ENCODE assay signal across 32 cellular contexts in the genomic region with DNA sequence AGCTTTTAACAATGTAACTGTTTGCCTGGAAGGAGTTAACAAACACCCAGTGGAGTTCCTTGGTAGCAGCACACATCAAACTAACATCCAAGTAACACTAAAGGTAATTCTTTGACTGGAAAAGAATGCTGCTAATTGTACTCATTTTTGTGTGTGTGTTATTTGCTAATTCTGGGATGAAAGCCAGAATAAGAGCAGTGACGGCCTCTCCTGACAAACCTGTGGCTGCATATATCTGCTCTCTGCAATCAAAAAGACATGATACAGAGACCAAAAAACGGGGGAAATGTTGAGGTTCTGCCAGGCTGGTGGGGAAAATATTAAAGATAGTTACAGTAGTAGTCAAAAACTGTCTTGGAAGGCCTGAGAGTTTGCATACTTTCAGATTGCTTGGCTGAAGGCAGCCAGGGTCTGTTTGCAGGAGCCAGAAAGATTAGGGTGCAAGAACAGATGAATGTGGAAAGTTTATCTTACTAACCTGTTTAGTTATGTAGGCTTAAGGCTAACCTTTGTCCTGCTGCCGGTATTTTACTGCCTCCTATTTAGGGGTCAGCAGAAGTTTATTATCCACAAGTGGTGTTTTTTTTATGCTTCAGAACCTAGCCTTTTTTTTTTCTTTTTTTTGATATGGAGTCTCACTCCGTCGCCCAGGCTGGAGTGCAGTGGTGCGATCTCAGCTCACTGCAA.
"Had no signal": no experiment of that assay in that cellular context is flagged by ENCODE, and none has a peak within 500 bp of the region (broad histone marks: within the 10 kb centered on the region; RNA-seq: fewer than 3 reads in every experiment).

No MANE protein-coding gene starts in this region.

- H3K4me3 ChIP-seq: ascending aorta, breast epithelium, MG63, Peyer's patch, SJSA1 had no signal

- H3K27me3 ChIP-seq: ascending aorta, breast epithelium, MG63, Peyer's patch, SJSA1 had no signal

- H3K27ac ChIP-seq: ascending aorta, breast epithelium, Peyer's patch, SJSA1 had no signal

- FAIRE-seq: TTC549 had no signal

- H3K27me3 Mint-ChIP-seq: activated CD4-positive, alpha-beta memory T cell treated with anti-CD3 and anti-CD28 coated beads for 36 hours; activated CD4-positive, alpha-beta T cell treated with anti-CD3 and anti-CD28 coated beads, Interleukin-2, amount 10 ng/mL, durations not matched to agents 7 days and 5 days; activated CD8-positive, alpha-beta memory T cell treated with anti-CD3 and anti-CD28 coated beads, Interleukin-2, amount 10 ng/mL, durations not matched to agents 7 days and 5 days; activated naive CD4-positive, alpha-beta T cell treated with anti-CD3 and anti-CD28 coated beads, Interleukin-2, amount 10 ng/mL, durations not matched to agents 7 days and 5 days; activated naive CD8-positive, alpha-beta T cell treated with anti-CD3 and anti-CD28 coated beads, Interleukin-2, amount 10 ng/mL, durations not matched to agents 7 days and 5 days had no signal

- H3K36me3 ChIP-seq: ascending aorta, breast epithelium, MG63, Peyer's patch, SJSA1 had no signal

- H3K9me3 ChIP-seq: ascending aorta, breast epithelium, MG63, Peyer's patch, SJSA1, SK-N-SH had no signal

- ATAC-seq: activated CD8-positive, alpha-beta memory T cell treated with anti-CD3 and anti-CD28 coated beads, Interleukin-2, amount 10 ng/mL, durations not matched to agents 7 days and 5 days; PC-3 had no signal

- H3K4me2 ChIP-seq: SK-N-SH had no signal

- H3K36me3 Mint-ChIP-seq: activated CD4-positive, alpha-beta memory T cell treated with anti-CD3 and anti-CD28 coated beads for 36 hours; activated CD8-positive, alpha-beta memory T cell treated with anti-CD3 and anti-CD28 coated beads, Interleukin-2, amount 10 ng/mL, durations not matched to agents 7 days and 5 days; activated naive CD8-positive, alpha-beta T cell treated with anti-CD3 and anti-CD28 coated beads, Interleukin-2, amount 10 ng/mL, durations not matched to agents 7 days and 5 days had no signal

- DNase-seq: activated CD4-positive, alpha-beta memory T cell treated with anti-CD3 and anti-CD28 coated beads for 36 hours; activated CD4-positive, alpha-beta T cell treated with anti-CD3 and anti-CD28 coated beads, Interleukin-2, amount 10 ng/mL, durations not matched to agents 7 days and 5 days; activated CD8-positive, alpha-beta memory T cell treated with anti-CD3 and anti-CD28 coated beads for 24 hours; activated CD8-positive, alpha-beta memory T cell treated with anti-CD3 and anti-CD28 coated beads, Interleukin-2, amount 10 ng/mL, durations not matched to agents 7 days and 5 days; activated CD8-positive, alpha-beta memory T cell treated with anti-CD3 and anti-CD28 coated beads, Interleukin-2, amount 50 U/mL, for 48 hours; activated effector memory CD4-positive, alpha-beta T cell treated with Interleukin-2 at 50 U/mL for 16 hours; activated naive CD4-positive, alpha-beta T cell treated with anti-CD3 and anti-CD28 coated beads, Interleukin-2, amount 10 ng/mL, durations not matched to agents 7 days and 5 days; activated naive CD8-positive, alpha-beta T cell treated with anti-CD3 and anti-CD28 coated beads, Interleukin-2, amount 10 ng/mL, durations not matched to agents 7 days and 5 days; activated T-cell treated with anti-CD3 and anti-CD28 coated beads, Interleukin-2, amount 50 U/mL, for 48 hours; amygdala; Kasumi-1; KG1; MG63; NCI-H1048; NCI-H1105 treated with DMSO at 0.1 percent for 48 hours; NCI-H1436; NCI-H1694 treated with DMSO at 0.1 percent for 48 hours; NCI-H2029; NCI-H2107; NCI-H2171; NCI-H524; PC-3; Peyer's patch; RPMI8226; SHP77 treated with DMSO at 0.1 percent for 48 hours; SK-N-SH had no signal

- H3K9me3 Mint-ChIP-seq: activated CD4-positive, alpha-beta memory T cell treated with anti-CD3 and anti-CD28 coated beads for 36 hours; activated CD4-positive, alpha-beta T cell treated with anti-CD3 and anti-CD28 coated beads, Interleukin-2, amount 10 ng/mL, durations not matched to agents 7 days and 5 days; activated naive CD4-positive, alpha-beta T cell treated with anti-CD3 and anti-CD28 coated beads, Interleukin-2, amount 10 ng/mL, durations not matched to agents 7 days and 5 days; activated naive CD8-positive, alpha-beta T cell treated with anti-CD3 and anti-CD28 coated beads, Interleukin-2, amount 10 ng/mL, durations not matched to agents 7 days and 5 days; T-helper 1 cell treated with Interleukin-12 subunit alpha and Interleukin-12 subunit beta and Interleukin-4 antibody, amounts not matched to agents 30 μg/mL and 1 μg/mL, for 36 hours; T-helper 2 cell treated with Interferon-gamma antibody and Interleukin-4, amounts not matched to agents 5 μg/mL and 100 μg/mL, for 36 hours had no signal

- H3K27ac Mint-ChIP-seq: activated CD4-positive, alpha-beta memory T cell treated with anti-CD3 and anti-CD28 coated beads for 36 hours; activated CD4-positive, alpha-beta T cell treated with anti-CD3 and anti-CD28 coated beads, Interleukin-2, amount 10 ng/mL, durations not matched to agents 7 days and 5 days; activated CD8-positive, alpha-beta memory T cell treated with anti-CD3 and anti-CD28 coated beads, Interleukin-2, amount 10 ng/mL, durations not matched to agents 7 days and 5 days; activated naive CD4-positive, alpha-beta T cell treated with anti-CD3 and anti-CD28 coated beads, Interleukin-2, amount 10 ng/mL, durations not matched to agents 7 days and 5 days; activated naive CD8-positive, alpha-beta T cell treated with anti-CD3 and anti-CD28 coated beads, Interleukin-2, amount 10 ng/mL, durations not matched to agents 7 days and 5 days; T-helper 1 cell treated with Interleukin-12 subunit alpha and Interleukin-12 subunit beta and Interleukin-4 antibody, amounts not matched to agents 30 μg/mL and 1 μg/mL, for 36 hours; T-helper 2 cell treated with Interferon-gamma antibody and Interleukin-4, amounts not matched to agents 5 μg/mL and 100 μg/mL, for 36 hours had no signal

- H3K9ac ChIP-seq: SK-N-SH had no signal

- H3K4me3 Mint-ChIP-seq: activated CD4-positive, alpha-beta memory T cell treated with anti-CD3 and anti-CD28 coated beads for 36 hours; activated CD4-positive, alpha-beta T cell treated with anti-CD3 and anti-CD28 coated beads, Interleukin-2, amount 10 ng/mL, durations not matched to agents 7 days and 5 days; activated CD8-positive, alpha-beta memory T cell treated with anti-CD3 and anti-CD28 coated beads, Interleukin-2, amount 10 ng/mL, durations not matched to agents 7 days and 5 days; activated naive CD4-positive, alpha-beta T cell treated with anti-CD3 and anti-CD28 coated beads, Interleukin-2, amount 10 ng/mL, durations not matched to agents 7 days and 5 days; activated naive CD8-positive, alpha-beta T cell treated with anti-CD3 and anti-CD28 coated beads, Interleukin-2, amount 10 ng/mL, durations not matched to agents 7 days and 5 days; T-helper 1 cell treated with Interleukin-12 subunit alpha and Interleukin-12 subunit beta and Interleukin-4 antibody, amounts not matched to agents 30 μg/mL and 1 μg/mL, for 36 hours; T-helper 2 cell treated with Interferon-gamma antibody and Interleukin-4, amounts not matched to agents 5 μg/mL and 100 μg/mL, for 36 hours had no signal

- H3K4me1 ChIP-seq: ascending aorta, breast epithelium, Peyer's patch, SJSA1 had no signal
